ENCODE assay signal across 1 cellular context in the genomic region with DNA sequence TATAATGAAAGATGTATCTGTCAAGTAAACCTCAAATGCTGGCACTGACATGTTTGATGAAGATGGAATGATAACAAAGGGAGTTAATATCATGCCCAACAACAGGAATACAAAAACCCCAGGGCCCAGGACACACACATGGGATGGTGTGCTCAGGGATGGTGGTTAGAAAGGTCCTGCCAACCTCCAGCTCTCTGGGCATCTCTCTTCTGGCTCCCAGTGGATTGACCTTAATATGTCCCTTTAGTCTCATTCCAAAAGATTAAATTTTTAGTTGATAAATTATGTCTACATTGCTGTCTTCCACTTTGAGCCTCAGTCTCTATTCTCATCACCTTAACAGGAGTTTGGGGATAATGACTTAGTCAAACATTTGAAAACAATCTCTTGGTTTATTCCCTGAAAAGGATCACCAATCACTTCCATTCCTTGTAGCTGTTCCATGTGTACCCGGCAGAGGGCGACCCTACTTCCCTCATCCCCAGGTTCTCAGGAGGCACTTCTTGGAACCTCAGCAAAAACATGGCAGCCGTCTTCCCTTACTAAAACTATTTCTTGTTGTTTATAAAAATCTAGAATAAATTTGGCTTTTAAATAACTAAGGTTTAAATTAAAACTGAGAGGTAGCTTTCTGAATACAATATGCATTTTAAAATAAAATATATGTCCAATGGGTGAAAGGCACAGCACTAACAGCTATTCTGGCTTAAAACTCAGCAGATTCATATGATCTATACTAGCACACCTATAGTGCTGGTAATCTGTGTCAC.
TF ChIP-seq lines count a peak whose summit lies in the region.

No MANE protein-coding gene starts in this region.

TF ChIP-seq in HepG2, 621 proteins besides CTCF, POLR2A, EP300 and RAD21:
- TF ChIP-seq ERF (CRISPR knock-in tag; IDR thresholded peaks at IDR 0.05) (peak; percentile 53; the same call in 1 of the 2 replicates), MXI1 (IDR thresholded peaks at IDR 0.05; ENCODE audit: borderline replicate concordance, low read depth, low read length) (peak; percentile 19; the same call in 1 of the 3 replicates), STAG1 (CRISPR knock-in tag; IDR thresholded peaks at IDR 0.05) (peak; percentile 81), GATAD2A (CRISPR knock-in tag; IDR thresholded peaks at IDR 0.05) (peak; percentile 55), ETV5 (CRISPR knock-in tag; IDR thresholded peaks at IDR 0.05; ENCODE audit: borderline replicate concordance) (peak; percentile 50; the same call in 1 of the 2 replicates), FOXA3 (CRISPR knock-in tag; IDR thresholded peaks at IDR 0.05) (0 out of 2 replicates have a peak, but pooled peaks have one; percentile 12), NR2F6 (IDR thresholded peaks at IDR 0.05) (no peak), NR2F6 (CRISPR knock-in tag; IDR thresholded peaks at IDR 0.05) (peak; percentile 17; the same call in 1 of the 2 replicates), ISL2 (CRISPR knock-in tag; IDR thresholded peaks at IDR 0.05) (0 out of 2 replicates have a peak, but pooled peaks have one; percentile 16), ZNF605 (CRISPR knock-in tag; IDR thresholded peaks at IDR 0.05) (no peak), MXD4 (CRISPR knock-in tag; IDR thresholded peaks at IDR 0.05) (peak; percentile 54; the same call in 1 of the 2 replicates), SATB2 (CRISPR knock-in tag; IDR thresholded peaks at IDR 0.05) (no peak), ZNF496 (CRISPR knock-in tag; IDR thresholded peaks at IDR 0.05; ENCODE audit: insufficient replicate concordance) (no peak), IRF2 (CRISPR knock-in tag; IDR thresholded peaks at IDR 0.05) (0 out of 2 replicates have a peak, but pooled peaks have one; percentile 32), CCDC6 (CRISPR knock-in tag; IDR thresholded peaks at IDR 0.05) (no peak), TEAD3 (CRISPR knock-in tag; optimal IDR thresholded peaks at IDR 0.05; ENCODE audit: borderline replicate concordance) (peak; percentile 9), ELF3 (CRISPR knock-in tag; IDR thresholded peaks at IDR 0.05) (peak; percentile 48; the same call in 1 of the 2 replicates), YY1 (IDR thresholded peaks at IDR 0.05; ENCODE audit: insufficient read depth, insufficient replicate concordance, low read depth, low read length) (peak; percentile 33), SUZ12 (IDR thresholded peaks at IDR 0.05; ENCODE audit: low read depth, low read length) (0 out of 2 replicates have a peak, but pooled peaks have one; percentile 6), SMC3 (IDR thresholded peaks at IDR 0.05; ENCODE audit: low read length) (peak; percentile 83), MAFF (IDR thresholded peaks at IDR 0.05; ENCODE audit: low read depth, low read length) (0 out of 2 replicates have a peak, but pooled peaks have one; percentile 10), KAT8 (CRISPR knock-in tag; IDR thresholded peaks at IDR 0.05) (peak; percentile 64), FOXK1 (CRISPR knock-in tag; IDR thresholded peaks at IDR 0.05; ENCODE audit: borderline replicate concordance, low read depth) (peak; percentile 65; the same call in 1 of the 2 replicates), XRCC5 (optimal IDR thresholded peaks at IDR 0.05; ENCODE audit: low read length) (peak; percentile 69), CBX5 (CRISPR knock-in tag; IDR thresholded peaks at IDR 0.05; ENCODE audit: borderline replicate concordance) (no peak), ZNF781 (CRISPR knock-in tag; IDR thresholded peaks at IDR 0.05; ENCODE audit: borderline replicate concordance, not compliant biosample characterization) (no peak), DRAP1 (CRISPR knock-in tag; IDR thresholded peaks at IDR 0.05) (0 out of 2 replicates have a peak, but pooled peaks have one; percentile 21), MIER3 (CRISPR knock-in tag; IDR thresholded peaks at IDR 0.05; ENCODE audit: borderline replicate concordance) (0 out of 2 replicates have a peak, but pooled peaks have one; percentile 63), ZNF644 (CRISPR knock-in tag; IDR thresholded peaks at IDR 0.05; ENCODE audit: low read depth) (peak; percentile 80; the same call in 1 of the 2 replicates), ZKSCAN8 (CRISPR knock-in tag; IDR thresholded peaks at IDR 0.05; ENCODE audit: borderline replicate concordance) (peak; percentile 32; the same call in 1 of the 2 replicates), GPBP1L1 (CRISPR knock-in tag; IDR thresholded peaks at IDR 0.05) (no peak), YEATS2 (CRISPR knock-in tag; IDR thresholded peaks at IDR 0.05; ENCODE audit: borderline replicate concordance) (peak; percentile 32; the same call in 1 of the 2 replicates), GABPA (IDR thresholded peaks at IDR 0.05; ENCODE audit: low read depth, low read length) (no peak), GABPA (CRISPR knock-in tag; IDR thresholded peaks at IDR 0.05; ENCODE audit: low read depth) (peak; percentile 8; the same call in 1 of the 2 replicates), HMGXB4 (CRISPR knock-in tag; IDR thresholded peaks at IDR 0.05; ENCODE audit: borderline replicate concordance in 1 of 2, low read depth in 1 of 2) (peak in 1 of 2 experiments; percentile 50; a peak in 2 of 4 replicates), POLR2G (IDR thresholded peaks at IDR 0.05; ENCODE audit: low read depth, low read length) (no peak), HNF1B (CRISPR knock-in tag; IDR thresholded peaks at IDR 0.05) (no peak)
- TF ChIP-seq, protein P1, sequence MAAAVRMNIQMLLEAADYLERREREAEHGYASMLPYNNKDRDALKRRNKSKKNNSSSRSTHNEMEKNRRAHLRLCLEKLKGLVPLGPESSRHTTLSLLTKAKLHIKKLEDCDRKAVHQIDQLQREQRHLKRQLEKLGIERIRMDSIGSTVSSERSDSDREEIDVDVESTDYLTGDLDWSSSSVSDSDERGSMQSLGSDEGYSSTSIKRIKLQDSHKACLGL (CRISPR knock-in tag; IDR thresholded peaks at IDR 0.05) = no peak
- TF ChIP-seq, protein P2, sequence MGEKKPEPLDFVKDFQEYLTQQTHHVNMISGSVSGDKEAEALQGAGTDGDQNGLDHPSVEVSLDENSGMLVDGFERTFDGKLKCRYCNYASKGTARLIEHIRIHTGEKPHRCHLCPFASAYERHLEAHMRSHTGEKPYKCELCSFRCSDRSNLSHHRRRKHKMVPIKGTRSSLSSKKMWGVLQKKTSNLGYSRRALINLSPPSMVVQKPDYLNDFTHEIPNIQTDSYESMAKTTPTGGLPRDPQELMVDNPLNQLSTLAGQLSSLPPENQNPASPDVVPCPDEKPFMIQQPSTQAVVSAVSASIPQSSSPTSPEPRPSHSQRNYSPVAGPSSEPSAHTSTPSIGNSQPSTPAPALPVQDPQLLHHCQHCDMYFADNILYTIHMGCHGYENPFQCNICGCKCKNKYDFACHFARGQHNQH (CRISPR knock-in tag; IDR thresholded peaks at IDR 0.05) = peak; percentile 69; the same call in 1 of the 2 replicates
TF ChIP-seq in HepG2: peak in this region for 27.
